In genomic region chr16:50067290-50067853, GRCh38 we compare ENCODE assay signal across 8 cellular contexts. TPM values are rescaled to one million over a fixed set of nuclear protein-coding genes. Genes with fewer than 3 reads are reported as not detected.
DNase-seq lines count a peak whose midpoint lies in the region; ATAC-seq lines count a peak whose summit lies in the region.

No MANE protein-coding gene starts in this region.

- DNase-seq in CMK (ENCODE audit: low read depth) (peak; percentile 21), NCI-H1105 (lab: John Stamatoyannopoulos, UW) (peak; percentile 8), fibroblast of peridontal ligament (ENCODE audit: extremely low read depth) (peak; percentile 72), renal cortical epithelial cell (ENCODE audit: low read depth) (peak; percentile 53), T-helper 9 cell (no peak)
- peak; percentile 15 for DNase-seq in activated CD4-positive, alpha-beta T cell treated with anti-CD3 and anti-CD28 coated beads, Interleukin-2, amount 50 U/mL, for 1 hour

- ATAC-seq in GM19351 (IDR thresholded peaks at IDR 0.05; ENCODE audit: unreplicated experiment) (peak; percentile 49), HG02840 (IDR thresholded peaks at IDR 0.05; ENCODE audit: low FRiP score, unreplicated experiment) (no peak)

RNA-seq across cellular contexts. Expression of gene HEATR3, which starts 1.6 kb away (rescaled TPM):
- 21.5 and 46.4 TPM in 2 replicates for total RNA-seq in renal cortical epithelial cell

RNA-seq across cellular contexts. Expression of gene CNEP1R1, which starts 42.3 kb away (rescaled TPM):
- 29.4 and 46.4 TPM in 2 replicates for total RNA-seq in renal cortical epithelial cell
